20 cellular contexts compared by ENCODE assay signal in genomic region chr3:18780941-18781340, GRCh38.
"Had no signal": no experiment of that assay in that cellular context is flagged by ENCODE, and none has a peak within 500 bp of the region (broad histone marks: within the 10 kb centered on the region; RNA-seq: fewer than 3 reads in every experiment).

No MANE protein-coding gene starts in this region.

- DNase-seq: activated CD4-positive, alpha-beta T cell treated with anti-CD3 and anti-CD28 coated beads, Interleukin-2, amount 50 U/mL, for 4 hours; activated CD4-positive, CD25-positive, alpha-beta regulatory T cell; amygdala; effector memory CD8-positive, alpha-beta T cell; esophagus squamous epithelium; heart right ventricle; immature natural killer cell; kidney glomerular epithelial cell; left ventricle myocardium superior; retina; spleen; stimulated activated CD4-positive, alpha-beta T cell treated with anti-CD3 and anti-CD28 coated beads, Interleukin-4, amount 100 ng/mL, for 4 hours; SW 1271; T-helper 9 cell had no signal

- H3K27ac Mint-ChIP-seq: activated T-helper 1 cell treated with anti-CD3 and anti-CD28 coated beads, Interleukin-12 subunit alpha, Interleukin-12 subunit beta, Interleukin-2, Interleukin-4 antibody, amounts not matched to agents 30 ng/mL and 10 ng/mL and 1 ng/mL, durations not matched to agents 14 hours and 24 hours and 36 hours; effector memory CD8-positive, alpha-beta T cell; immature natural killer cell; stimulated activated memory B cell treated with anti-CD40 and anti-IgM and Interleukin-4, amounts not matched to agents 10 μg/mL and 1 μg/mL and 100 μg/mL, for 72 hours had no signal

- H3K36me3 Mint-ChIP-seq: immature natural killer cell; stimulated activated memory B cell treated with anti-CD40 and anti-IgM and Interleukin-4, amounts not matched to agents 10 μg/mL and 1 μg/mL and 100 μg/mL, for 72 hours had no signal

- H3K4me3 Mint-ChIP-seq: activated T-helper 1 cell treated with anti-CD3 and anti-CD28 coated beads, Interleukin-12 subunit alpha, Interleukin-12 subunit beta, Interleukin-2, Interleukin-4 antibody, amounts not matched to agents 30 ng/mL and 10 ng/mL and 1 ng/mL, durations not matched to agents 14 hours and 24 hours and 36 hours; effector memory CD8-positive, alpha-beta T cell; immature natural killer cell; neural crest cell; stimulated activated memory B cell treated with anti-CD40 and anti-IgM and Interleukin-4, amounts not matched to agents 10 μg/mL and 1 μg/mL and 100 μg/mL, for 72 hours had no signal

- H3K9me3 ChIP-seq: esophagus squamous epithelium, heart right ventricle, spleen, tibial nerve, vagina had no signal

- H3K4me1 Mint-ChIP-seq: neural crest cell; stimulated activated memory B cell treated with anti-CD40 and anti-IgM and Interleukin-4, amounts not matched to agents 10 μg/mL and 1 μg/mL and 100 μg/mL, for 72 hours had no signal

- H3K27ac ChIP-seq: cardiac muscle cell, esophagus squamous epithelium, heart right ventricle, spleen, tibial nerve, vagina had no signal

- H3K27me3 Mint-ChIP-seq: effector memory CD8-positive, alpha-beta T cell had no signal

- ATAC-seq: effector memory CD8-positive, alpha-beta T cell; heart right ventricle; left ventricle myocardium superior; stimulated activated memory B cell treated with anti-CD40 and anti-IgM and Interleukin-4, amounts not matched to agents 10 μg/mL and 1 μg/mL and 100 μg/mL, for 72 hours had no signal

- H3K9me3 Mint-ChIP-seq: activated T-helper 1 cell treated with anti-CD3 and anti-CD28 coated beads, Interleukin-12 subunit alpha, Interleukin-12 subunit beta, Interleukin-2, Interleukin-4 antibody, amounts not matched to agents 30 ng/mL and 10 ng/mL and 1 ng/mL, durations not matched to agents 14 hours and 24 hours and 36 hours; effector memory CD8-positive, alpha-beta T cell; immature natural killer cell; neural crest cell; stimulated activated memory B cell treated with anti-CD40 and anti-IgM and Interleukin-4, amounts not matched to agents 10 μg/mL and 1 μg/mL and 100 μg/mL, for 72 hours had no signal

- H3K27me3 ChIP-seq: cardiac muscle cell, esophagus squamous epithelium, heart right ventricle, spleen, tibial nerve, vagina had no signal
